Comparison of ENCODE assay signal across 1 cellular context in the genomic region with DNA sequence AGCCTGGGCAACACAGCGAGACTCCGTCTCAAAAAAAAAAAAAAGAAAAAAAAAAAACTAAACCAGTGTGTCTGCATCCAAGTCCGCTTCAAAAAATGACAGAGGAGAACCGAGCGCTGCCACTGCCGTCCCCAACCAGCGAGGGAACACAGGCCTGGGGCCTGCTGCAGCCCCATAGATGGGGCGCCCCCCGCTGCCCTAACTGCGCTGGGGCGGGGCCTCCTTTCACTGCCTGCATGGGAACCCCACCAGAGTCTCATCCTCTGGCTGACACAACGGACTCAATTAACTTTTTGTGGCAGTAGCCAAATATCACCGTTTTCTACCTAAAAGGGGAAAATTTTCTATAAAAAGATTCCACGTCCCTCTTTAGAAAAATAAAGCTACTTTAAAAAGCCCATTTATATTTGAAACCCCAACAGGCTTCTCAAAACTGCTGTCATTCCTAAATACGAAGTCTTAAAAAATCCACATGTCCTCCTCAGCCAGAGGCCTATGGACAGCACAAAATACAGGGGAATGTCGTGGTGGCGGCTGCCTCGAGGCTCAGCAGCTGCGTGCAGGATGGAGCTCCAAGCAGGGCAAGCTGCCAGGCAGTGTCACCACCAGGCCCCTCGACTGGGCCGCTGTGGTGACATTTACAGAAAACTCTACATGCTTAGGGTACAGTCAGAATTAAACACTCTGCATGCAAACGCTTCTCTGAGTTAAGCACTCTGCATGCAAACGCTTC.
TF ChIP-seq lines count a peak whose summit lies in the region.

No MANE protein-coding gene starts in this region.

TF ChIP-seq in HEK293, 187 proteins besides CTCF, POLR2A, EP300 and RAD21 (continued from another document):
- TF ChIP-seq, protein P1, sequence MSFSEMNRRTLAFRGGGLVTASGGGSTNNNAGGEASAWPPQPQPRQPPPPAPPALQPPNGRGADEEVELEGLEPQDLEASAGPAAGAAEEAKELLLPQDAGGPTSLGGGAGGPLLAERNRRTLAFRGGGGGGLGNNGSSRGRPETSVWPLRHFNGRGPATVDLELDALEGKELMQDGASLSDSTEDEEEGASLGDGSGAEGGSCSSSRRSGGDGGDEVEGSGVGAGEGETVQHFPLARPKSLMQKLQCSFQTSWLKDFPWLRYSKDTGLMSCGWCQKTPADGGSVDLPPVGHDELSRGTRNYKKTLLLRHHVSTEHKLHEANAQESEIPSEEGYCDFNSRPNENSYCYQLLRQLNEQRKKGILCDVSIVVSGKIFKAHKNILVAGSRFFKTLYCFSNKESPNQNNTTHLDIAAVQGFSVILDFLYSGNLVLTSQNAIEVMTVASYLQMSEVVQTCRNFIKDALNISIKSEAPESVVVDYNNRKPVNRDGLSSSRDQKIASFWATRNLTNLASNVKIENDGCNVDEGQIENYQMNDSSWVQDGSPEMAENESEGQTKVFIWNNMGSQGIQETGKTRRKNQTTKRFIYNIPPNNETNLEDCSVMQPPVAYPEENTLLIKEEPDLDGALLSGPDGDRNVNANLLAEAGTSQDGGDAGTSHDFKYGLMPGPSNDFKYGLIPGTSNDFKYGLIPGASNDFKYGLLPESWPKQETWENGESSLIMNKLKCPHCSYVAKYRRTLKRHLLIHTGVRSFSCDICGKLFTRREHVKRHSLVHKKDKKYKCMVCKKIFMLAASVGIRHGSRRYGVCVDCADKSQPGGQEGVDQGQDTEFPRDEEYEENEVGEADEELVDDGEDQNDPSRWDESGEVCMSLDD (tag by site-specific recombination; IDR thresholded peaks at IDR 0.05), result no peak
- TF ChIP-seq ZNF548 (tag by site-specific recombination; IDR thresholded peaks at IDR 0.05) (no peak), ZNF292 (tag by site-specific recombination; IDR thresholded peaks at IDR 0.05; ENCODE audit: borderline replicate concordance, low read depth) (no peak), KLF9 (tag by site-specific recombination; IDR thresholded peaks at IDR 0.05; ENCODE audit: low read depth) (no peak), KLF16 (tag by site-specific recombination; IDR thresholded peaks at IDR 0.05) (no peak), ZNF707 (tag by site-specific recombination; IDR thresholded peaks at IDR 0.05) (no peak), ZNF514 (tag by site-specific recombination; IDR thresholded peaks at IDR 0.05) (no peak), ZNF324 (tag by site-specific recombination; IDR thresholded peaks at IDR 0.05) (no peak)
- TF ChIP-seq, protein P2, sequence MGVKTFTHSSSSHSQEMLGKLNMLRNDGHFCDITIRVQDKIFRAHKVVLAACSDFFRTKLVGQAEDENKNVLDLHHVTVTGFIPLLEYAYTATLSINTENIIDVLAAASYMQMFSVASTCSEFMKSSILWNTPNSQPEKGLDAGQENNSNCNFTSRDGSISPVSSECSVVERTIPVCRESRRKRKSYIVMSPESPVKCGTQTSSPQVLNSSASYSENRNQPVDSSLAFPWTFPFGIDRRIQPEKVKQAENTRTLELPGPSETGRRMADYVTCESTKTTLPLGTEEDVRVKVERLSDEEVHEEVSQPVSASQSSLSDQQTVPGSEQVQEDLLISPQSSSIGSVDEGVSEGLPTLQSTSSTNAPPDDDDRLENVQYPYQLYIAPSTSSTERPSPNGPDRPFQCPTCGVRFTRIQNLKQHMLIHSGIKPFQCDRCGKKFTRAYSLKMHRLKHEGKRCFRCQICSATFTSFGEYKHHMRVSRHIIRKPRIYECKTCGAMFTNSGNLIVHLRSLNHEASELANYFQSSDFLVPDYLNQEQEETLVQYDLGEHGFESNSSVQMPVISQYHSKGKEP (tag by site-specific recombination; IDR thresholded peaks at IDR 0.05), result no peak
